Comparison of ENCODE assay signal across 9 cellular contexts in the genomic region with DNA sequence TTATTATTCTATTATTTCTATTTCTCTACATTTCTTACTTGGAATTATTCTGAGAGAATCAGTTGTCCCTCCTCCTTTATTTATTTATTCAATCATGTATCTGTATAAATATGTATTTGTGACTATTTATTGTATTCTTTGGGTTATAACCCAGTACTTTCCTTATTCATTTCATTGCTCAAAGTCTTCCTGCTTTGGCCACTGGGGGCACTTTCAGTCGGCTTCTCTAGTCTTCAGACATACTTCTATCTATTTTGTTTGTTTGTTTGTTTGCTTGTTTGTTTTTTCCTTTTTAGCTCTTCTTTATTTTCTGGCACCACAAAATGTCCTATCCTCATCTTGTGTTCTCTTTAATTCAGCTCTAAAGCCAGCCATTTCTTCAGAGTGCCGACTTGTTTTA.
DNase-seq lines count a peak whose midpoint lies in the region; ATAC-seq and TF ChIP-seq lines count a peak whose summit lies in the region.
"Had no signal": no experiment of that assay in that cellular context is flagged by ENCODE, and none has a peak within 500 bp of the region (broad histone marks: within the 10 kb centered on the region; RNA-seq: fewer than 3 reads in every experiment).

No MANE protein-coding gene starts in this region.

- H3K27me3 ChIP-seq in heart right ventricle: peaks cover 0 to 2% (median 0%) of the 10 kb centered on the region in 7 donors

- no peak overlapping the region for H3K4me3 Mint-ChIP-seq in endothelial cell (ENCODE audit: unreplicated experiment)
- no peak overlapping the region for H3K4me3 Mint-ChIP-seq in type B pancreatic cell
- H3K4me3 Mint-ChIP-seq: activated CD4-positive, alpha-beta T cell treated with anti-CD3 and anti-CD28 coated beads, Interleukin-2, amount 10 ng/mL, durations not matched to agents 7 days and 5 days had no signal

- no peak overlapping the region for H3K27ac ChIP-seq in heart right ventricle

- TF ChIP-seq CTCF in heart right ventricle (IDR thresholded peaks at IDR 0.05) (peak in 5 of 9 donors; percentile 5 to 25 (median 13)), endothelial cell (IDR thresholded peaks at IDR 0.05; ENCODE audit: unreplicated experiment) (peak; percentile 61), type B pancreatic cell (conservative IDR thresholded peaks at IDR 0.05) (peak; percentile 74)

- H3K4me3 ChIP-seq in heart right ventricle: no peak overlapping the region

- peaks cover 0 to 5% (median 0%) of the 10 kb centered on the region in 9 donors for H3K4me1 ChIP-seq in heart right ventricle

- H3K36me3 Mint-ChIP-seq in endothelial cell (ENCODE audit: low read depth, unreplicated experiment): no peaks in the 10 kb centered on the region
- H3K36me3 Mint-ChIP-seq in type B pancreatic cell: no peaks in the 10 kb centered on the region

- H3K27me3 Mint-ChIP-seq in endothelial cell (ENCODE audit: unreplicated experiment) (no peaks in the 10 kb centered on the region), type B pancreatic cell (peaks cover 27% of the 10 kb centered on the region)

- WGBS in heart right ventricle, 2 donors: 50 to 55% methylated on average over 2 of the region's 2 CpGs

- H3K36me3 ChIP-seq in heart right ventricle: no peaks in the 10 kb centered on the region

- H3K9me3 ChIP-seq in heart right ventricle: no peaks in the 10 kb centered on the region

- ATAC-seq in heart right ventricle: no peak
- ATAC-seq in Right ventricle myocardium inferior: no peak

- H3K4me1 Mint-ChIP-seq in endothelial cell (ENCODE audit: unreplicated experiment): no peaks in the 10 kb centered on the region
- no peaks in the 10 kb centered on the region for H3K4me1 Mint-ChIP-seq in type B pancreatic cell (ENCODE audit: unreplicated experiment)
- H3K4me1 Mint-ChIP-seq: activated CD4-positive, alpha-beta T cell treated with anti-CD3 and anti-CD28 coated beads, Interleukin-2, amount 10 ng/mL, durations not matched to agents 7 days and 5 days had no signal

- H3K27ac Mint-ChIP-seq in endothelial cell (ENCODE audit: unreplicated experiment): no peak overlapping the region
- no peak overlapping the region for H3K27ac Mint-ChIP-seq in type B pancreatic cell
- H3K27ac Mint-ChIP-seq: activated CD4-positive, alpha-beta T cell treated with anti-CD3 and anti-CD28 coated beads, Interleukin-2, amount 10 ng/mL, durations not matched to agents 7 days and 5 days had no signal

- no peaks in the 10 kb centered on the region for H3K9me3 Mint-ChIP-seq in endothelial cell (ENCODE audit: unreplicated experiment)
- no peaks in the 10 kb centered on the region for H3K9me3 Mint-ChIP-seq in type B pancreatic cell
- H3K9me3 Mint-ChIP-seq: activated CD4-positive, alpha-beta T cell treated with anti-CD3 and anti-CD28 coated beads, Interleukin-2, amount 10 ng/mL, durations not matched to agents 7 days and 5 days had no signal

- DNase-seq in heart right ventricle (no peak), Right ventricle myocardium inferior (ENCODE audit: missing footprints) (no peak), NAMALWA (ENCODE audit: low spot score) (peak; percentile 35), endothelial cell (ENCODE audit: low spot score) (no peak), type B pancreatic cell (ENCODE audit: extremely low spot score, unreplicated experiment) (no peak), DMS79 treated with DMSO at 0.1 percent for 48 hours (lab: John Stamatoyannopoulos, UW) (no peak), NCI-H1694 (lab: John Stamatoyannopoulos, UW) (no peak), SHP77 (lab: John Stamatoyannopoulos, UW) (no peak)
- DNase-seq: activated CD4-positive, alpha-beta T cell treated with anti-CD3 and anti-CD28 coated beads, Interleukin-2, amount 10 ng/mL, durations not matched to agents 7 days and 5 days had no signal

- intact Hi-C loops in heart right ventricle (cut with DNase I): loop anchor here in 3 of 10 donors (10.0 kb wide), 2 partner anchors 319 to 759 kb away; no protein-coding TSS in a partner anchor
- intact Hi-C loops in Right ventricle myocardium inferior (cut with DNase I): no loop called here

Comparison
In these comparisons a context has a peak if more than half of its experiments do, and no peak if none do; other contexts are left out.
1. CTCF ChIP-seq: peak in every context shown above with its lines; median percentile 74 in type B pancreatic cell; 61 in endothelial cell; 13 in heart right ventricle.